ENCODE assay signal across 14 cellular contexts in genomic region chr3:137066092-137066491, GRCh38.
"Had no signal": no experiment of that assay in that cellular context is flagged by ENCODE, and none has a peak within 500 bp of the region (broad histone marks: within the 10 kb centered on the region; RNA-seq: fewer than 3 reads in every experiment).

No MANE protein-coding gene starts in this region.

- H3K36me3 Mint-ChIP-seq: naive thymus-derived CD4-positive, alpha-beta T cell had no signal

- H3K4me1 Mint-ChIP-seq: nephron progenitor cell had no signal

- ATAC-seq: effector memory CD8-positive, alpha-beta T cell; heart left ventricle; naive thymus-derived CD4-positive, alpha-beta T cell; psoas muscle; right lobe of liver had no signal

- H3K4me1 ChIP-seq: heart left ventricle, psoas muscle, right lobe of liver had no signal

- H3K27ac Mint-ChIP-seq: effector memory CD8-positive, alpha-beta T cell; naive thymus-derived CD4-positive, alpha-beta T cell; nephron progenitor cell had no signal

- H3K9me3 ChIP-seq: psoas muscle, right lobe of liver had no signal

- H3K27ac ChIP-seq: dorsolateral prefrontal cortex, heart left ventricle, psoas muscle, right lobe of liver had no signal

- DNase-seq: cortex of kidney; dorsolateral prefrontal cortex; effector memory CD8-positive, alpha-beta T cell; heart left ventricle; hippocampal formation; kidney glomerular epithelial cell; naive thymus-derived CD4-positive, alpha-beta T cell; nephron progenitor cell; psoas muscle; retina; right lobe of liver; stimulated activated CD4-positive, alpha-beta T cell treated with anti-CD3 and anti-CD28 coated beads, Interleukin-4, amount 100 ng/mL, for 1 hour; stimulated activated naive CD4-positive, alpha-beta T cell treated with Interleukin-2 at 50 U/mL for 16 hours; trophoblast cell had no signal

- H3K4me3 ChIP-seq: dorsolateral prefrontal cortex, heart left ventricle, psoas muscle, right lobe of liver had no signal

- H3K36me3 ChIP-seq: heart left ventricle, right lobe of liver had no signal

- H3K4me3 Mint-ChIP-seq: naive thymus-derived CD4-positive, alpha-beta T cell; nephron progenitor cell had no signal

- H3K27me3 ChIP-seq: dorsolateral prefrontal cortex, heart left ventricle, right lobe of liver had no signal

- H3K9me3 Mint-ChIP-seq: effector memory CD8-positive, alpha-beta T cell had no signal
